In the genomic region with DNA sequence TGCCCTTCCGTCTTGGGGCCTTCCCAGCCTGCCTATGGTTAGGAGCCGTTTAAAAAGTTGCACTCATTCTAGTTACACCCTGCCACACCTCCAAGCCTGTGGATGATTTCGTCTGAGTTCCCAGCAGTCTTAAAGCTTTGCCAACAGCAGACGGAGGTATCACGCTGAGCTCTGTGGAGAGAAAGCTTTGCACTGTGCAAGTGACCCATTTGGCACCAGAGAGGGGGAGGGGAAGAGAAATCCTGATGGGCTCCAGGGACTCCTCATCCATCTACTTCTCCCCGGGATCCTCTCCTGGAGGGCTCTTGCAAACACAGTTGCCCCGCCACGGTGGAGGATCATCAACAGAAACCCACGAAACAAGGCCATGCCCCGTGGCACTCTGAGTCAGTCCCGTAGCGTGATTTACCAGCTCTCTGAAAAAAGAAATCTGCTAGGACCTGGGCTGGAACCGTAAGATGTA, we compare ENCODE assay signal across 12 cellular contexts.
DNase-seq lines count a peak whose midpoint lies in the region; ATAC-seq and TF ChIP-seq lines count a peak whose summit lies in the region.
"Had no signal": no experiment of that assay in that cellular context is flagged by ENCODE, and none has a peak within 500 bp of the region (broad histone marks: within the 10 kb centered on the region; RNA-seq: fewer than 3 reads in every experiment).

No MANE protein-coding gene starts in this region.

- TF ChIP-seq CTCF in nephron (IDR thresholded peaks at IDR 0.05; ENCODE audit: unreplicated experiment in 3 of 3), result no peak
- no peak for TF ChIP-seq CTCF in prostate gland (IDR thresholded peaks at IDR 0.05)

- H3K36me3 Mint-ChIP-seq in nephron (ENCODE audit: low read depth), result no peaks in the 10 kb centered on the region

- no peaks in the 10 kb centered on the region for H3K9me3 ChIP-seq in prostate gland

- no peaks in the 10 kb centered on the region for H3K9me3 Mint-ChIP-seq in nephron

- H3K36me3 ChIP-seq in prostate gland, result no peaks in the 10 kb centered on the region

- H3K4me1 Mint-ChIP-seq in nephron, result peaks cover 56% of the 10 kb centered on the region

- peak; percentile 47 for TF ChIP-seq POLR2A in erythroblast (IDR thresholded peaks at IDR 0.05; ENCODE audit: low read length)
- TF ChIP-seq POLR2A in prostate gland (IDR thresholded peaks at IDR 0.05), result no peak

- H3K27ac ChIP-seq in prostate gland, result no peak overlapping the region
- H3K27ac ChIP-seq: C4-2B had no signal

- no peak overlapping the region for H3K4me3 ChIP-seq in prostate gland

- H3K4me1 ChIP-seq in prostate gland (replicated peaks), result no peaks in the 10 kb centered on the region

- intact Hi-C loops in prostate gland (cut with DNase I), result no loop called here

- WGBS in prostate gland, result 74% methylated on average over 11 of the region's 13 CpGs

- H3K27ac Mint-ChIP-seq in nephron, result peak overlapping the region; percentile 97 to 98 (median 98)
- H3K27ac Mint-ChIP-seq: IgD-negative memory B cell had no signal

- ATAC-seq in HG03135 (IDR thresholded peaks at IDR 0.05; ENCODE audit: unreplicated experiment) (no peak), GM19455 (IDR thresholded peaks at IDR 0.05; ENCODE audit: unreplicated experiment) (no peak)

- no peaks in the 10 kb centered on the region for H3K27me3 ChIP-seq in prostate gland (replicated peaks; ENCODE audit: insufficient read depth)

- peak overlapping the region; percentile 52 to 58 (median 55) for H3K4me3 Mint-ChIP-seq in nephron
- H3K4me3 Mint-ChIP-seq: IgD-negative memory B cell had no signal

- H3K27me3 Mint-ChIP-seq in nephron (ENCODE audit: low read depth), result no peaks in the 10 kb centered on the region
- H3K27me3 Mint-ChIP-seq: IgD-negative memory B cell had no signal

- peak; percentile 8 for DNase-seq in AG08396 (ENCODE audit: low spot score)
- peak; percentile 80 for DNase-seq in NCI-H446 treated with DMSO at 0.1 percent for 48 hours (lab: John Stamatoyannopoulos, UW)
- peak; percentile 78 to 80 for DNase-seq in erythroblast (lab: John Stamatoyannopoulos, UW)
- no peak for DNase-seq in UCSD-AML1 (lab: John Stamatoyannopoulos, UW; ENCODE audit: unreplicated experiment)
- DNase-seq in prostate gland (ENCODE audit: low spot score), result no peak
- DNase-seq: effector memory CD4-positive, alpha-beta T cell; T-helper 9 cell had no signal

Comparison
In these comparisons a context has a peak if more than half of its experiments do, and no peak if none do; other contexts are left out.
1. DNase-seq: peak in AG08396 (single experiment), NCI-H446 treated with DMSO at 0.1 percent for 48 hours (single experiment) and erythroblast (2 of 2); none in UCSD-AML1 (single experiment) and prostate gland (single experiment).